Comparison of ENCODE assay signal across 22 cellular contexts in the genomic region with DNA sequence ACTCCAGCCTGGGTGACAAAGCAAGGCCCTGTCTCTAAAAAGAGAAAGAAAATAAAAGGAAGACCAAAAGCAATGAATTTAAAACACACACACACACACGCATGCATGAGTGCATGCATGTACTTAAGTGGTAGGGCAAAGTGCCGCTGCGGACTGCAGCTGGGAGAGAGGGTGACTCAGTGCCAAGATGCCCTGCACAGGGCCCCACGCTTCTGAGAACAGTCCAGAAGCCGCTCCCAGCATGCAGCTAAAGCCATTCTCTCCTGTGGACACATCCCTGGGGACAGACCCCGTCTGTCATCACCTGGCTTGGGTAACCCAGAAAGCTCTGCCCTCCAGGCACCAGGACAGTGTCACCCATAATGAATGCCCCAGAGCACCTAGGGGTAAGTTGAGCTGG.
A peak's percentile ranks its signal among the peaks of the same experiment; 100 is the strongest.
DNase-seq lines count a peak whose midpoint lies in the region; TF ChIP-seq lines count a peak whose summit lies in the region.
"Had no signal": no experiment of that assay in that cellular context is flagged by ENCODE, and none has a peak within 500 bp of the region (broad histone marks: within the 10 kb centered on the region; RNA-seq: fewer than 3 reads in every experiment).

No MANE protein-coding gene starts in this region.

- peak overlapping the region; percentile 88 for H3K18ac ChIP-seq in neuronal stem cell (ENCODE audit: low read length)

- peaks cover 6% of the 10 kb centered on the region for H3K27me3 Mint-ChIP-seq in mesothelial cell of epicardium (ENCODE audit: low read depth)
- H3K27me3 Mint-ChIP-seq: activated CD8-positive, alpha-beta memory T cell treated with anti-CD3 and anti-CD28 coated beads, Interleukin-2, amount 10 ng/mL, durations not matched to agents 7 days and 5 days had no signal

- no peak overlapping the region for H4K91ac ChIP-seq in neuronal stem cell (ENCODE audit: low read depth, low read length, poor library complexity)

- H3K27me3 ChIP-seq in Peyer's patch (no peaks in the 10 kb centered on the region), neuronal stem cell (ENCODE audit: control insufficient read depth in 3 of 3, insufficient read depth in 3 of 3, low read depth in 1 of 3, low read length in 3 of 3) (peaks cover 0 to 21% (median 12%) of the 10 kb centered on the region in 3 experiments), adrenal gland (no peaks in the 10 kb centered on the region)
- H3K27me3 ChIP-seq: gastroesophageal sphincter had no signal

- no peak overlapping the region for H2BK12ac ChIP-seq in neuronal stem cell (ENCODE audit: low read length)

- H3K4me1 ChIP-seq in Peyer's patch (peaks cover 0 to 32% (median 6%) of the 10 kb centered on the region in 4 donors), neuronal stem cell (ENCODE audit: control insufficient read depth in 2 of 2, insufficient read depth in 1 of 2, low read depth in 1 of 2, low read length in 2 of 2) (peaks cover 5 to 8% of the 10 kb centered on the region in 2 donors), adrenal gland (replicated peaks in 1 of 2) (peaks cover 8 to 11% of the 10 kb centered on the region in 2 donors)

- TF ChIP-seq CTCF in Peyer's patch (IDR thresholded peaks at IDR 0.05) (peak in 1 of 6 experiments; percentile 7), adrenal gland (IDR thresholded peaks at IDR 0.05) (no peak), mesothelial cell of epicardium (IDR thresholded peaks at IDR 0.05; ENCODE audit: unreplicated experiment) (no peak), GM20000 (IDR thresholded peaks at IDR 0.05; ENCODE audit: extremely low read depth, missing control alignments) (no peak)

- no peak overlapping the region for H3K4me3 ChIP-seq in Peyer's patch
- no peak overlapping the region for H3K4me3 ChIP-seq in neuronal stem cell (ENCODE audit: low read length in 2 of 2)
- H3K4me3 ChIP-seq in adrenal gland, result no peak overlapping the region
- H3K4me3 ChIP-seq: dorsolateral prefrontal cortex, gastroesophageal sphincter, skin epidermis had no signal

- no peak overlapping the region for H3K9ac ChIP-seq in neuronal stem cell (ENCODE audit: low read depth, low read length, poor library complexity)
- H3K9ac ChIP-seq: KMS-11, parathyroid adenoma had no signal

- H3K36me3 ChIP-seq in Peyer's patch (no peaks in the 10 kb centered on the region), neuronal stem cell (replicated peaks in 1 of 2; ENCODE audit: control insufficient read depth in 2 of 2, insufficient read depth in 2 of 2, low read length in 2 of 2) (no peaks in the 10 kb centered on the region), adrenal gland (replicated peaks in 1 of 2) (no peaks in the 10 kb centered on the region)
- H3K36me3 ChIP-seq: gastroesophageal sphincter had no signal

- no peak overlapping the region for H3K27ac Mint-ChIP-seq in mesothelial cell of epicardium
- H3K27ac Mint-ChIP-seq: activated CD8-positive, alpha-beta memory T cell treated with anti-CD3 and anti-CD28 coated beads, Interleukin-2, amount 10 ng/mL, durations not matched to agents 7 days and 5 days had no signal

- no peak overlapping the region for H3K4me3 Mint-ChIP-seq in mesothelial cell of epicardium
- H3K4me3 Mint-ChIP-seq: activated CD8-positive, alpha-beta memory T cell treated with anti-CD3 and anti-CD28 coated beads, Interleukin-2, amount 10 ng/mL, durations not matched to agents 7 days and 5 days; naive thymus-derived CD8-positive, alpha-beta T cell had no signal

- H4K8ac ChIP-seq in neuronal stem cell (ENCODE audit: low read depth, low read length), result no peak overlapping the region

- H3K27ac ChIP-seq in Peyer's patch (peak overlapping the region in 2 of 4 donors; percentile 41 to 74), neuronal stem cell (replicated peaks; ENCODE audit: low read length) (no peak overlapping the region), adrenal gland (no peak overlapping the region)
- H3K27ac ChIP-seq: dorsolateral prefrontal cortex, gastroesophageal sphincter, KMS-11, parathyroid adenoma, skin epidermis had no signal

- no peak overlapping the region for H2BK5ac ChIP-seq in neuronal stem cell (ENCODE audit: low read length)

- no peak overlapping the region for H3K4me2 ChIP-seq in neuronal stem cell (ENCODE audit: insufficient read depth, low read length, poor library complexity, severe bottlenecking)
- H3K4me2 ChIP-seq: KMS-11 had no signal

- DNase-seq in COLO668 (lab: John Stamatoyannopoulos, UW; ENCODE audit: unreplicated experiment) (peak; percentile 13), Peyer's patch (peak in 2 of 3 donors; percentile 76 to 88), glomerular visceral epithelial cell (ENCODE audit: extremely low spot score) (peak; percentile 79), neuronal stem cell (ENCODE audit: low spot score) (no peak), adrenal gland (no peak), mesothelial cell of epicardium (ENCODE audit: low spot score in 2 of 2, unreplicated experiment in 2 of 2) (no peak), GM20000 (ENCODE audit: low spot score) (no peak)
- DNase-seq: activated CD4-positive, alpha-beta T cell treated with anti-CD3 and anti-CD28 coated beads for 48 hours; activated CD8-positive, alpha-beta memory T cell treated with anti-CD3 and anti-CD28 coated beads, Interleukin-2, amount 10 ng/mL, durations not matched to agents 7 days and 5 days; Caco-2; caudate nucleus; dorsolateral prefrontal cortex; GOT3; naive thymus-derived CD8-positive, alpha-beta T cell; NCI-H1092; NCI-H2029; NCI-H446; NK-92 treated with Interleukin-12 subunit alpha and Interleukin-12 subunit beta, amount 100 ng/mL, for 24 hours had no signal

- intact Hi-C loops in adrenal gland (cut with DNase I), result no loop called here

- no peaks in the 10 kb centered on the region for H3K9me3 Mint-ChIP-seq in mesothelial cell of epicardium
- H3K9me3 Mint-ChIP-seq: naive thymus-derived CD8-positive, alpha-beta T cell had no signal

- H2BK15ac ChIP-seq in neuronal stem cell (ENCODE audit: low read length), result no peak overlapping the region

- peak overlapping the region; percentile 87 for H2AK5ac ChIP-seq in neuronal stem cell (ENCODE audit: low read depth, low read length)

- no peaks in the 10 kb centered on the region for H3K79me1 ChIP-seq in neuronal stem cell (ENCODE audit: low read depth, low read length)

- peak overlapping the region; percentile 22 for H2BK120ac ChIP-seq in neuronal stem cell (ENCODE audit: low read depth, low read length)

- no CpG with 5 or more reads among the region's 6 CpGs for WGBS in neuronal stem cell (ENCODE audit: extremely low coverage in 2 of 2, insufficient read length in 2 of 2, insufficient replicate concordance in 1 of 2), 2 donors
- 78 to 92% (median 87%) methylated on average over 6 of the region's 6 CpGs for WGBS in adrenal gland, 4 donors

- no peaks in the 10 kb centered on the region for H3K9me3 ChIP-seq in Peyer's patch
- no peaks in the 10 kb centered on the region for H3K9me3 ChIP-seq in neuronal stem cell (replicated peaks in 1 of 2; ENCODE audit: control insufficient read depth in 2 of 2, insufficient read depth in 1 of 2, low read depth in 1 of 2, low read length in 2 of 2)
- H3K9me3 ChIP-seq in adrenal gland (replicated peaks in 1 of 3), result no peaks in the 10 kb centered on the region
- H3K9me3 ChIP-seq: Caco-2, gastroesophageal sphincter had no signal

- no peak for TF ChIP-seq POLR2A in Peyer's patch (IDR thresholded peaks at IDR 0.05)
- TF ChIP-seq POLR2A in adrenal gland (IDR thresholded peaks at IDR 0.05), result no peak

- H2AFZ ChIP-seq in neuronal stem cell (ENCODE audit: low read length), result no peak overlapping the region
- H2AFZ ChIP-seq: parathyroid adenoma had no signal

- H3K4me1 Mint-ChIP-seq in mesothelial cell of epicardium, result peaks cover 5% of the 10 kb centered on the region

- H3K23ac ChIP-seq in neuronal stem cell (ENCODE audit: low read depth, low read length, poor library complexity), result no peak overlapping the region

- no peaks in the 10 kb centered on the region for H3K36me3 Mint-ChIP-seq in mesothelial cell of epicardium
- H3K36me3 Mint-ChIP-seq: activated CD8-positive, alpha-beta memory T cell treated with anti-CD3 and anti-CD28 coated beads, Interleukin-2, amount 10 ng/mL, durations not matched to agents 7 days and 5 days; naive thymus-derived CD8-positive, alpha-beta T cell had no signal

- H3K4ac ChIP-seq in neuronal stem cell (ENCODE audit: low read length), result no peak overlapping the region

- peak overlapping the region; percentile 31 for H3K14ac ChIP-seq in neuronal stem cell (ENCODE audit: low read length)

Comparison
In these comparisons a context has a peak if more than half of its experiments do, and no peak if none do; other contexts are left out.
1. DNase-seq: peak in COLO668 (single experiment), Peyer's patch (2 of 3) and glomerular visceral epithelial cell (single experiment); none in neuronal stem cell (single experiment), adrenal gland (0 of 7), mesothelial cell of epicardium (0 of 2) and GM20000 (single experiment).